ENCODE assay signal across 8 cellular contexts in the genomic region with DNA sequence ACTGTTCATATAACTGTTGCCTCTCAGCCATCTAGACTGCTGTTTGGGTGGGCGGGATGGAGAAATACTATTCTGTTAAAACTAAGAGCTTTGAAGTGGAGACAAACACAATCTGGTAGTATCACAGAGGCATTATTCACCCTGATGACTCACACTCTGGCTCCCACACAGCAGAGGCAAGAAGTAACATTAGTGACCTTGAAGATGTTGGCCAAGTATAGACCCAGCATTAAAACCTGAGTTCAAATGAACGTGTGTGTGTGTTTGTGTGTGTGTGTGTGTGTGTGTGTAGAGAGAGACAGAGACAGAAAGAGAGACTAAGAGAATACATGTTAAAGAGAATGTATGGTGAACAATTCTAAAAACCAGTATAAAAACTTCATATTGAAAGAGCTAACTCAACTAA. TPM values are rescaled to one million over a fixed set of nuclear protein-coding genes. Genes with fewer than 3 reads are reported as not detected.
DNase-seq lines count a peak whose midpoint lies in the region; ATAC-seq and TF ChIP-seq lines count a peak whose summit lies in the region.

No MANE protein-coding gene starts in this region.

- no peak overlapping the region for H2AK5ac ChIP-seq in H9 (ENCODE audit: insufficient read length, low read length)

- peak overlapping the region; percentile 55 for H3K4me3 Mint-ChIP-seq in CD4-positive, alpha-beta T cell
- H3K4me3 Mint-ChIP-seq in H9 = no peak overlapping the region

- intact Hi-C loops in CD4-positive, alpha-beta T cell (cut with DNase I, micrococcal nuclease) = loop anchor here (2.0 to 10.0 kb wide), 5 partner anchors 22 to 1574 kb away; a partner anchor contains a TSS

- peak in 9 of 10 experiments; percentile 33 to 53 (median 41) for DNase-seq in CD4-positive, alpha-beta T cell
- DNase-seq in LHCN-M2 (ENCODE audit: low read depth) = peak; percentile 92
- DNase-seq in activated CD8-positive, alpha-beta memory T cell treated with anti-CD3 and anti-CD28 coated beads, Interleukin-2, amount 50 U/mL, for 1 hour (ENCODE audit: extremely low read depth) = peak; percentile 30
- DNase-seq in fibroblast of the conjunctiva (ENCODE audit: low read depth) = peak; percentile 67
- DNase-seq in stimulated activated CD8-positive, alpha-beta memory T cell treated with anti-CD3 and anti-CD28 coated beads, Interleukin-12 subunit alpha, Interleukin-12 subunit beta, amount 100 ng/mL, for 4 hours (ENCODE audit: low read depth) = peak; percentile 43
- DNase-seq in midbrain (lab: John Stamatoyannopoulos, UW) = no peak
- DNase-seq in H9 = no peak

- POLR2A ChIA-PET in CD4-positive, alpha-beta T cell (lab: Charles Lee) = interaction anchor here (0.6 to 7.1 kb wide), 12 partner anchors 10 to 567 kb away, joined by 3 to 83 read pairs (median 4); a partner anchor contains a TSS

- H4K8ac ChIP-seq in H9 (replicated peaks; ENCODE audit: insufficient read length, low read depth, low read length) = no peak overlapping the region

- no peaks in the 10 kb centered on the region for H3K23me2 ChIP-seq in H9 (ENCODE audit: insufficient read length, low read depth, low read length, poor library complexity, severe bottlenecking)

- H4K5ac ChIP-seq in H9 (ENCODE audit: insufficient read length, low read depth, low read length) = no peak overlapping the region

- TF ChIP-seq CTCF in CD4-positive, alpha-beta T cell (IDR thresholded peaks at IDR 0.05) = no peak
- no peak for TF ChIP-seq CTCF in H9 (conservative IDR thresholded peaks at IDR 0.05)

- peak overlapping the region; percentile 85 for H3K27ac Mint-ChIP-seq in CD4-positive, alpha-beta T cell
- H3K27ac Mint-ChIP-seq in H9 = no peak overlapping the region

- H3K9ac ChIP-seq in H9 (ENCODE audit: extremely low read depth, insufficient read length, low read length) = no peak overlapping the region

- H3K27me3 Mint-ChIP-seq in CD4-positive, alpha-beta T cell = no peaks in the 10 kb centered on the region
- H3K27me3 Mint-ChIP-seq in H9 (ENCODE audit: low read depth) = no peaks in the 10 kb centered on the region

- WGBS in H9 (ENCODE audit: extremely low coverage, insufficient read length, low lambda C conversion rate) = no CpG with 5 or more reads among the region's 2 CpGs

- H2BK5ac ChIP-seq in H9 (ENCODE audit: insufficient read length, low read length) = no peak overlapping the region

- no peaks in the 10 kb centered on the region for H3K79me1 ChIP-seq in H9 (ENCODE audit: insufficient read depth, low read depth, low read length, poor library complexity, severe bottlenecking)

- no peaks in the 10 kb centered on the region for H3K9me3 Mint-ChIP-seq in CD4-positive, alpha-beta T cell
- no peaks in the 10 kb centered on the region for H3K9me3 Mint-ChIP-seq in H9

- H4K91ac ChIP-seq in H9 (ENCODE audit: insufficient read length, low read depth, low read length) = no peak overlapping the region

- no peaks in the 10 kb centered on the region; the same call in 1 of the 2 replicates for H3K4me1 ChIP-seq in H9 (ENCODE audit: insufficient read depth, low read length)

- peak; percentile 62 for ATAC-seq in CD4-positive, alpha-beta T cell (ENCODE audit: poor library complexity)
- ATAC-seq in HG03095 (IDR thresholded peaks at IDR 0.05; ENCODE audit: unreplicated experiment) = no peak

- no peak overlapping the region for H2BK12ac ChIP-seq in H9 (ENCODE audit: insufficient read length, low read depth, low read length)

- H3K18ac ChIP-seq in H9 (ENCODE audit: insufficient read length, low read depth, low read length) = no peak overlapping the region

- H3K36me3 Mint-ChIP-seq in CD4-positive, alpha-beta T cell (ENCODE audit: low read depth) = no peaks in the 10 kb centered on the region
- no peaks in the 10 kb centered on the region for H3K36me3 Mint-ChIP-seq in H9 (ENCODE audit: insufficient read depth in 1 of 3, low read depth in 3 of 3)

- H3T11ph ChIP-seq in H9 (ENCODE audit: low read length) = no peak overlapping the region

- peaks cover 74% of the 10 kb centered on the region for H3K4me1 Mint-ChIP-seq in CD4-positive, alpha-beta T cell (ENCODE audit: low read depth)
- H3K4me1 Mint-ChIP-seq in H9 = peaks cover 24 to 32% of the 10 kb centered on the region in 2 experiments

- H4K20me1 ChIP-seq in H9 (ENCODE audit: control insufficient read depth, insufficient read depth, insufficient read length) = no peaks in the 10 kb centered on the region

- no peak overlapping the region for H2BK20ac ChIP-seq in H9 (ENCODE audit: low read depth, low read length, poor library complexity, severe bottlenecking)

- H3K27ac ChIP-seq in CD4-positive, alpha-beta T cell (ENCODE audit: low read depth, low read length) = peak overlapping the region; percentile 49
- H3K27ac ChIP-seq in H9 (ENCODE audit: insufficient read length, low read depth, low read length) = no peak overlapping the region

- H2BK15ac ChIP-seq in H9 (ENCODE audit: low read depth, low read length) = no peak overlapping the region

- no peak overlapping the region for H3K4ac ChIP-seq in H9 (ENCODE audit: low read depth, low read length)

- H2BK120ac ChIP-seq in H9 (ENCODE audit: low read depth, low read length, poor library complexity, severe bottlenecking) = no peak overlapping the region

- no peaks in the 10 kb centered on the region for H3K9me3 ChIP-seq in CD4-positive, alpha-beta T cell (ENCODE audit: control insufficient read depth, low read length)
- H3K9me3 ChIP-seq in H9 (ENCODE audit: control insufficient read depth, low read depth, low read length) = no peaks in the 10 kb centered on the region

- no peaks in the 10 kb centered on the region for H3K27me3 ChIP-seq in CD4-positive, alpha-beta T cell (ENCODE audit: control insufficient read depth, insufficient read depth, low read length)
- no peaks in the 10 kb centered on the region for H3K27me3 ChIP-seq in H9 (ENCODE audit: insufficient read depth, low read length)

- no peak overlapping the region for H3K23ac ChIP-seq in H9 (ENCODE audit: insufficient read length, low read depth, low read length)

- no peaks in the 10 kb centered on the region for H3K79me2 ChIP-seq in H9 (ENCODE audit: insufficient read depth, low read length)

- CTCF ChIA-PET in CD4-positive, alpha-beta T cell (lab: Charles Lee) = interaction anchor here (1.0 to 1.7 kb wide), 5 partner anchors 11 to 596 kb away, joined by 3 to 12 read pairs (median 3); a partner anchor contains a TSS

- H3K14ac ChIP-seq in H9 (ENCODE audit: insufficient read depth, low read length) = no peak overlapping the region

- H2AFZ ChIP-seq in H9 (ENCODE audit: low read length) = no peak overlapping the region

- no peak overlapping the region for H3K56ac ChIP-seq in H9 (ENCODE audit: insufficient read length, low read depth, low read length)

- no peak overlapping the region for H3K4me2 ChIP-seq in H9 (ENCODE audit: insufficient read depth, insufficient read length, low read length)

RNA-seq across cellular contexts. Expression of a gene that starts 22.5 kb away (rescaled TPM):
- 10 to 100 TPM; 14.3 to 16.7 TPM for total RNA-seq in CD4-positive, alpha-beta T cell
- total RNA-seq in LHCN-M2 (2014; rRNA removed) = 19.7 and 30.3 TPM in 2 replicates
- polyA plus RNA-seq in LHCN-M2 (2012) = 21.5 TPM
- 21.2 and 25.1 TPM in 2 replicates for total RNA-seq in H9 (2021)

Comparison
In these comparisons a context has a peak if more than half of its experiments do, and no peak if none do; other contexts are left out.
1. DNase-seq: peak in CD4-positive, alpha-beta T cell (9 of 10), LHCN-M2 (single experiment), activated CD8-positive, alpha-beta memory T cell treated with anti-CD3 and anti-CD28 coated beads, Interleukin-2, amount 50 U/mL, for 1 hour (single experiment), fibroblast of the conjunctiva (single experiment) and stimulated activated CD8-positive, alpha-beta memory T cell treated with anti-CD3 and anti-CD28 coated beads, Interleukin-12 subunit alpha, Interleukin-12 subunit beta, amount 100 ng/mL, for 4 hours (single experiment); none in midbrain (single experiment) and H9 (single experiment).